In genomic region chr2:86218124-86218523, GRCh38 we compare ENCODE assay signal across 26 cellular contexts. TPM values are rescaled to one million over a fixed set of nuclear protein-coding genes. Genes with fewer than 3 reads are reported as not detected.
A peak's percentile ranks its signal among the peaks of the same experiment; 100 is the strongest.
DNase-seq lines count a peak whose midpoint lies in the region; ATAC-seq and TF ChIP-seq lines count a peak whose summit lies in the region.
"Had no signal": no experiment of that assay in that cellular context is flagged by ENCODE, and none has a peak within 500 bp of the region (broad histone marks: within the 10 kb centered on the region; RNA-seq: fewer than 3 reads in every experiment).

No MANE protein-coding gene starts in this region.

- no peak overlapping the region for H2BK15ac ChIP-seq in mesenchymal stem cell (ENCODE audit: low read depth, poor library complexity, severe bottlenecking)

- H3K9me3 ChIP-seq in mesenchymal stem cell (ENCODE audit: control insufficient read depth, low read length) (no peaks in the 10 kb centered on the region), testis (no peaks in the 10 kb centered on the region)
- H3K9me3 ChIP-seq: gastrocnemius medialis, psoas muscle, suprapubic skin had no signal

- peak overlapping the region; percentile 27 for H2BK120ac ChIP-seq in mesenchymal stem cell (ENCODE audit: low read depth, low read length)

- no peak overlapping the region for H3K4me3 Mint-ChIP-seq in activated CD8-positive, alpha-beta T cell treated with anti-CD3 and anti-CD28 coated beads for 36 hours
- H3K4me3 Mint-ChIP-seq: B cell; naive B cell; stimulated activated naive B cell treated with anti-CD40 and anti-IgM and Interleukin-4, amounts not matched to agents 10 μg/mL and 1 μg/mL and 100 μg/mL, for 72 hours had no signal

- no peak overlapping the region for H3K9ac ChIP-seq in mesenchymal stem cell (ENCODE audit: low read length)

- H3K4me1 ChIP-seq in mesenchymal stem cell (ENCODE audit: control insufficient read depth, insufficient read depth, low read depth, low read length) (peaks cover 2% of the 10 kb centered on the region), testis (peaks cover 23% of the 10 kb centered on the region)

- peak overlapping the region; percentile 1 for H4K8ac ChIP-seq in mesenchymal stem cell (ENCODE audit: low read length)

- H3K27me3 Mint-ChIP-seq in activated CD8-positive, alpha-beta T cell treated with anti-CD3 and anti-CD28 coated beads for 36 hours = no peaks in the 10 kb centered on the region
- H3K27me3 Mint-ChIP-seq: B cell; stimulated activated naive B cell treated with anti-CD40 and anti-IgM and Interleukin-4, amounts not matched to agents 10 μg/mL and 1 μg/mL and 100 μg/mL, for 72 hours had no signal

- H3K36me3 Mint-ChIP-seq in activated naive CD4-positive, alpha-beta T cell treated with anti-CD3 and anti-CD28 coated beads, Interleukin-2, amount 50 U/mL, for 72 hours = peaks cover 0 to 5% of the 10 kb centered on the region in 2 donors
- peaks cover 7% of the 10 kb centered on the region for H3K36me3 Mint-ChIP-seq in activated CD8-positive, alpha-beta T cell treated with anti-CD3 and anti-CD28 coated beads for 36 hours (ENCODE audit: low read depth)

- peak overlapping the region in 1 of 2 experiments; percentile 54 for H2BK12ac ChIP-seq in mesenchymal stem cell (ENCODE audit: low read length in 2 of 2)

- H3K9me3 Mint-ChIP-seq in activated naive CD4-positive, alpha-beta T cell treated with anti-CD3 and anti-CD28 coated beads, Interleukin-2, amount 50 U/mL, for 72 hours = peaks cover 0 to 4% of the 10 kb centered on the region in 2 donors
- peaks cover 3% of the 10 kb centered on the region for H3K9me3 Mint-ChIP-seq in activated CD8-positive, alpha-beta T cell treated with anti-CD3 and anti-CD28 coated beads for 36 hours
- H3K9me3 Mint-ChIP-seq: naive B cell; stimulated activated naive B cell treated with anti-CD40 and anti-IgM and Interleukin-4, amounts not matched to agents 10 μg/mL and 1 μg/mL and 100 μg/mL, for 72 hours had no signal

- H3K4me1 Mint-ChIP-seq in activated CD8-positive, alpha-beta T cell treated with anti-CD3 and anti-CD28 coated beads for 36 hours (ENCODE audit: low read depth) = peaks cover 17% of the 10 kb centered on the region

- no peak for TF ChIP-seq POLR2A in testis (IDR thresholded peaks at IDR 0.05)

- H3K27me3 ChIP-seq in mesenchymal stem cell (ENCODE audit: control insufficient read depth in 1 of 2, insufficient read depth in 1 of 2, low read length in 2 of 2) (no peaks in the 10 kb centered on the region), testis (no peaks in the 10 kb centered on the region)
- H3K27me3 ChIP-seq: gastrocnemius medialis, suprapubic skin had no signal

- no peak overlapping the region for H3K4me2 ChIP-seq in mesenchymal stem cell (ENCODE audit: low read length, poor library complexity, severe bottlenecking)

- H3K4ac ChIP-seq in mesenchymal stem cell (ENCODE audit: low read depth in 1 of 2, low read length in 2 of 2) = no peak overlapping the region

- no peak overlapping the region for H3K14ac ChIP-seq in mesenchymal stem cell (ENCODE audit: low read length in 2 of 2)

- H3K27ac ChIP-seq in mesenchymal stem cell (ENCODE audit: low read length, poor library complexity, severe bottlenecking) (no peak overlapping the region), testis (no peak overlapping the region)
- H3K27ac ChIP-seq: gastrocnemius medialis, psoas muscle, suprapubic skin, VCaP had no signal

- peak overlapping the region; percentile 61 to 89 for H3K27ac Mint-ChIP-seq in activated naive CD4-positive, alpha-beta T cell treated with anti-CD3 and anti-CD28 coated beads, Interleukin-2, amount 50 U/mL, for 72 hours
- peak overlapping the region; percentile 34 for H3K27ac Mint-ChIP-seq in activated CD8-positive, alpha-beta T cell treated with anti-CD3 and anti-CD28 coated beads for 36 hours
- H3K27ac Mint-ChIP-seq: B cell; stimulated activated naive B cell treated with anti-CD40 and anti-IgM and Interleukin-4, amounts not matched to agents 10 μg/mL and 1 μg/mL and 100 μg/mL, for 72 hours had no signal

- no peak overlapping the region for H4K91ac ChIP-seq in mesenchymal stem cell (ENCODE audit: low read length)

- no peak for TF ChIP-seq CTCF in activated CD8-positive, alpha-beta T cell treated with anti-CD3 and anti-CD28 coated beads for 36 hours (IDR thresholded peaks at IDR 0.05)
- TF ChIP-seq CTCF in testis (IDR thresholded peaks at IDR 0.05) = no peak

- no peak overlapping the region for H3K23ac ChIP-seq in mesenchymal stem cell (ENCODE audit: low read length in 2 of 2)

- H2BK5ac ChIP-seq in mesenchymal stem cell (ENCODE audit: low read depth, low read length, poor library complexity, severe bottlenecking) = no peak overlapping the region

- peak in 1 of 2 donors; percentile 73 for ATAC-seq in activated naive CD4-positive, alpha-beta T cell treated with anti-CD3 and anti-CD28 coated beads, Interleukin-2, amount 50 U/mL, for 72 hours
- ATAC-seq in activated CD8-positive, alpha-beta T cell treated with anti-CD3 and anti-CD28 coated beads for 36 hours = peak; percentile 52
- ATAC-seq in HG03439 (IDR thresholded peaks at IDR 0.05; ENCODE audit: unreplicated experiment) = no peak
- ATAC-seq in GM18498 (IDR thresholded peaks at IDR 0.05; ENCODE audit: unreplicated experiment) = no peak
- ATAC-seq: gastrocnemius medialis; psoas muscle; stimulated activated naive B cell treated with anti-CD40 and anti-IgM and Interleukin-4, amounts not matched to agents 10 μg/mL and 1 μg/mL and 100 μg/mL, for 72 hours had no signal

- no peak overlapping the region for H2AFZ ChIP-seq in mesenchymal stem cell (ENCODE audit: low read depth, low read length)

- H3K36me3 ChIP-seq in mesenchymal stem cell (ENCODE audit: control insufficient read depth in 1 of 2, insufficient read depth in 2 of 2, low read depth in 1 of 2, low read length in 2 of 2) (peaks cover 0 to 13% of the 10 kb centered on the region in 2 experiments), testis (ENCODE audit: low read depth, missing control alignments) (no peaks in the 10 kb centered on the region)

- CTCF ChIA-PET in activated CD8-positive, alpha-beta T cell treated with anti-CD3 and anti-CD28 coated beads for 36 hours (lab: Charles Lee) = no interaction called here

- H3K18ac ChIP-seq in mesenchymal stem cell (ENCODE audit: low read depth in 1 of 2, low read length in 2 of 2) = no peak overlapping the region

- POLR2A ChIA-PET in activated CD8-positive, alpha-beta T cell treated with anti-CD3 and anti-CD28 coated beads for 36 hours (lab: Charles Lee) = no interaction called here

- WGBS in mesenchymal stem cell = 92% methylated on average over 4 of the region's 4 CpGs
- 94 to 97% methylated on average over 4 of the region's 4 CpGs for WGBS in testis, 2 donors

- H2AK5ac ChIP-seq in mesenchymal stem cell (ENCODE audit: low read length, severe bottlenecking) = no peak overlapping the region

- H3K4me3 ChIP-seq in mesenchymal stem cell (ENCODE audit: insufficient read depth in 1 of 2, low read depth in 1 of 2, low read length in 2 of 2) (no peak overlapping the region), testis (no peak overlapping the region)
- H3K4me3 ChIP-seq: gastrocnemius medialis, psoas muscle, suprapubic skin had no signal

- H3K79me1 ChIP-seq in mesenchymal stem cell (replicated peaks; ENCODE audit: low read length, poor library complexity, severe bottlenecking) = no peaks in the 10 kb centered on the region

- no peak for DNase-seq in activated naive CD4-positive, alpha-beta T cell treated with anti-CD3 and anti-CD28 coated beads, Interleukin-2, amount 50 U/mL, for 72 hours (ENCODE audit: low spot score in 2 of 2)
- no peak for DNase-seq in activated naive CD4-positive, alpha-beta T cell treated with anti-CD3 and anti-CD28 coated beads, Interleukin-2, amount 50 U/mL, for 16 hours
- peak; percentile 32 for DNase-seq in activated CD8-positive, alpha-beta T cell treated with anti-CD3 and anti-CD28 coated beads for 36 hours
- DNase-seq in mesenchymal stem cell (no peak), testis (peak; percentile 11)
- DNase-seq: activated CD4-positive, alpha-beta T cell treated with anti-CD3 and anti-CD28 coated beads for 4 hours; activated naive CD4-positive, alpha-beta T cell treated with Interleukin-2 at 50 U/mL for 16 hours; anterior cingulate cortex; DMS 273 treated with DMSO at 0.1 percent for 48 hours; EL; gastrocnemius medialis; HCEC 1CT; midbrain; MV-4-11; naive B cell; NCI-H2107; NCI-H82; occipital lobe; psoas muscle; stimulated activated naive B cell treated with anti-CD40 and anti-IgM and Interleukin-4, amounts not matched to agents 10 μg/mL and 1 μg/mL and 100 μg/mL, for 72 hours; T-helper 9 cell had no signal

- intact Hi-C loops in activated CD8-positive, alpha-beta T cell treated with anti-CD3 and anti-CD28 coated beads for 36 hours (cut with micrococcal nuclease) = no loop called here
- intact Hi-C loops in testis (cut with DNase I; ENCODE audit: low total_unique reads) = no loop called here

RNA-seq across cellular contexts. Expression of gene MRPL35, which starts 18.9 kb away (rescaled TPM):
- 10 to 100 TPM; 47.2 to 60.5 TPM for total RNA-seq in activated naive CD4-positive, alpha-beta T cell treated with anti-CD3 and anti-CD28 coated beads, Interleukin-2, amount 50 U/mL, for 72 hours
- total RNA-seq in activated CD8-positive, alpha-beta T cell treated with anti-CD3 and anti-CD28 coated beads for 36 hours = 10 to 100 TPM; 86.8 to 87.0 TPM
- polyA plus RNA-seq in mesenchymal stem cell (2013, experiment 1 of 2) = 35.3 TPM
- 39.0 TPM for polyA plus RNA-seq in mesenchymal stem cell (2013, experiment 2 of 2)
- total RNA-seq in testis = 10 to 100 TPM; 25.6 to 28.9 TPM
- 38.3 TPM for polyA plus RNA-seq in testis (ENCODE audit: insufficient read depth, low read depth, low replicate concordance)

RNA-seq across cellular contexts. Expression of gene IMMT, which starts 22.9 kb away (rescaled TPM):
- 100 to 1,000 TPM; 177 to 180 TPM for total RNA-seq in activated naive CD4-positive, alpha-beta T cell treated with anti-CD3 and anti-CD28 coated beads, Interleukin-2, amount 50 U/mL, for 72 hours
- total RNA-seq in activated CD8-positive, alpha-beta T cell treated with anti-CD3 and anti-CD28 coated beads for 36 hours = 100 to 1,000 TPM; 143 to 144 TPM
- 77.0 TPM for polyA plus RNA-seq in mesenchymal stem cell (2013, experiment 1 of 2)
- polyA plus RNA-seq in mesenchymal stem cell (2013, experiment 2 of 2) = 76.1 TPM
- 10 to 100 TPM; 80.6 to 87.6 TPM for total RNA-seq in testis
- polyA plus RNA-seq in testis (ENCODE audit: insufficient read depth, low read depth, low replicate concordance) = 99.8 TPM

Comparison
In these comparisons a context has a peak if more than half of its experiments do, and no peak if none do; other contexts are left out.
1. DNase-seq: peak in activated CD8-positive, alpha-beta T cell treated with anti-CD3 and anti-CD28 coated beads for 36 hours (single experiment) and testis (single experiment); none in activated naive CD4-positive, alpha-beta T cell treated with anti-CD3 and anti-CD28 coated beads, Interleukin-2, amount 50 U/mL, for 72 hours (0 of 2), activated naive CD4-positive, alpha-beta T cell treated with anti-CD3 and anti-CD28 coated beads, Interleukin-2, amount 50 U/mL, for 16 hours (single experiment) and mesenchymal stem cell (single experiment).